8 cellular contexts compared by ENCODE assay signal in the genomic region with DNA sequence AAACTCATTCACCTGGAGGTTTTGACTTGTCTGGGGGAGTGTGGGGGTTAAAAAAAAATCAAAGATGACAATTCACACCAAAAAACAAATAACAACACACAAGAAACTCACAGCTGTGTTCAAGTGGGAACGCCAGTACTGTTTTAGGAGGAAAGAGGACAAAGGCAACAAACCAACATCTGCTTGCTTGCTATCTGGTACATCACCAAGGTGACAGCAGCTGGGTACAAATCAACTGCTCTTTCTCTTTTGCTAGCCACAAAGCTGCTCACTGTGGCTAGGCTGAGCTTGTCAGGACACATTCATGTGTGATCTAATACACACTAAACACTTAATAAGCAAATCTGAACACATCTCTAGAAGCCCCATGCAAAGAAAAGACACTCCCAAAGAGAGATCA.
DNase-seq lines count a peak whose midpoint lies in the region; ATAC-seq and TF ChIP-seq lines count a peak whose summit lies in the region.

No MANE protein-coding gene starts in this region.

- no peak for TF ChIP-seq CTCF in GM20000 (IDR thresholded peaks at IDR 0.05; ENCODE audit: extremely low read depth, missing control alignments)
- no peak for TF ChIP-seq CTCF in glutamatergic neuron (IDR thresholded peaks at IDR 0.05; ENCODE audit: partially characterized antibody, unreplicated experiment)
- no peak for TF ChIP-seq CTCF in suprapubic skin (IDR thresholded peaks at IDR 0.05)
- TF ChIP-seq CTCF in dorsolateral prefrontal cortex (IDR thresholded peaks at IDR 0.05 in 54 of 56, conservative IDR thresholded peaks at IDR 0.05 in 2 of 56; ENCODE audit: low read depth in 1 of 56, partially characterized antibody in 56 of 56) = no peak

- TF ChIP-seq EP300 in suprapubic skin (IDR thresholded peaks at IDR 0.05) = no peak

- no peaks in the 10 kb centered on the region for H3K9me3 ChIP-seq in suprapubic skin

- H3K4me3 ChIP-seq in suprapubic skin (no peak overlapping the region), dorsolateral prefrontal cortex (no peak overlapping the region)

- peak; percentile 53 for DNase-seq in GM20000 (ENCODE audit: low spot score)
- no peak for DNase-seq in glutamatergic neuron
- no peak for DNase-seq in NCI-H446 treated with DMSO at 0.1 percent for 48 hours (lab: John Stamatoyannopoulos, UW)
- DNase-seq in suprapubic skin (ENCODE audit: low spot score in 2 of 2) = no peak
- no peak for DNase-seq in NCI-H446 (lab: John Stamatoyannopoulos, UW)
- no peak for DNase-seq in dorsolateral prefrontal cortex

- intact Hi-C loops in dorsolateral prefrontal cortex (cut with DNase I) = no loop called here

- WGBS in suprapubic skin = 64% methylated on average over 1 of the region's 1 CpG

- H3K27ac Mint-ChIP-seq in glutamatergic neuron (ENCODE audit: unreplicated experiment) = peak overlapping the region; percentile 38

- ATAC-seq in GM18499 (IDR thresholded peaks at IDR 0.05; ENCODE audit: insufficient read depth, unreplicated experiment) (peak; percentile 69), HG03378 (IDR thresholded peaks at IDR 0.05; ENCODE audit: unreplicated experiment) (peak; percentile 79)

- no peaks in the 10 kb centered on the region for H3K36me3 ChIP-seq in suprapubic skin

- no peak overlapping the region for H3K27ac ChIP-seq in suprapubic skin
- no peak overlapping the region for H3K27ac ChIP-seq in dorsolateral prefrontal cortex

- TF ChIP-seq POLR2A in suprapubic skin (IDR thresholded peaks at IDR 0.05) = no peak

- no peak overlapping the region for H3K4me3 Mint-ChIP-seq in glutamatergic neuron (ENCODE audit: unreplicated experiment)

- no peaks in the 10 kb centered on the region for H3K4me1 ChIP-seq in suprapubic skin

- H3K27me3 Mint-ChIP-seq in glutamatergic neuron (ENCODE audit: unreplicated experiment) = no peaks in the 10 kb centered on the region

- H3K4me1 Mint-ChIP-seq in glutamatergic neuron (ENCODE audit: low read depth, unreplicated experiment) = peaks cover 4% of the 10 kb centered on the region

- no peaks in the 10 kb centered on the region for H3K9me3 Mint-ChIP-seq in glutamatergic neuron (ENCODE audit: unreplicated experiment)

- no peaks in the 10 kb centered on the region for H3K36me3 Mint-ChIP-seq in glutamatergic neuron (ENCODE audit: unreplicated experiment)

- H3K27me3 ChIP-seq in suprapubic skin = no peaks in the 10 kb centered on the region
- peaks cover 0 to 10% (median 0%) of the 10 kb centered on the region in 45 donors for H3K27me3 ChIP-seq in dorsolateral prefrontal cortex
